8 cellular contexts compared by ENCODE assay signal in the genomic region with DNA sequence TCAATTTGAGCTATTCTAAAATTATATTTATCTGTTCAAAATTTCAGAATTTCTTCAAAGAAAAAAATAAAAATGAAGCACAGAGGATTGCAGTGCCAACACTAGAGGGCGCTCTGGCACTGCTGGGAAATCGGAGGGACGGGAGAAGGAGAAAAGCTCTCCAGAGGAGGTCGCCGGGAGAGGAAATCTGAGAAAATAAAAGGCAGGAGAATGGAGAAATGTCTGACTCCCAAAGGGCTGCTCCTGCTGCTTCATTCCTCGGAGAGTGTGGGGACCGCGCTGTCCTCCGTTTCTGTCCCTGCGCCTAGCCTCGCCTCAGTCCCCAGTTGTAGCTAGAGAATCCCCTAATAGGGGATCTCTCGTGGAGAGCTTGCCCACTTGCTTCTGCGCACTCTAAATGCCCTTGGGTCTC. TPM values are rescaled to one million over a fixed set of nuclear protein-coding genes. Genes with fewer than 3 reads are reported as not detected.
A peak's percentile ranks its signal among the peaks of the same experiment; 100 is the strongest.
DNase-seq lines count a peak whose midpoint lies in the region; ATAC-seq and TF ChIP-seq lines count a peak whose summit lies in the region.

No MANE protein-coding gene starts in this region.

- no peaks in the 10 kb centered on the region for H3K9me3 ChIP-seq in CD8-positive, alpha-beta T cell (ENCODE audit: low read length)
- no peaks in the 10 kb centered on the region for H3K9me3 ChIP-seq in Panc1 (ENCODE audit: control insufficient read depth, insufficient read depth, low read depth, low read length)
- no peaks in the 10 kb centered on the region for H3K9me3 ChIP-seq in thyroid gland

- WGBS in thyroid gland, 2 donors = 8 to 12% methylated on average over 13 of the region's 13 CpGs

- POLR2A ChIA-PET in CD8-positive, alpha-beta T cell (lab: Charles Lee) = no interaction called here
- POLR2A ChIA-PET in Panc1 (lab: Charles Lee) = no interaction called here

- no peaks in the 10 kb centered on the region for H3K36me3 Mint-ChIP-seq in CD8-positive, alpha-beta T cell
- H3K36me3 Mint-ChIP-seq in activated T-helper 2 cell treated with anti-CD3 and anti-CD28 coated beads, Interferon-gamma antibody, Interleukin-2, Interleukin-4, amounts not matched to agents 10 μg/mL and 5 μg/mL and 100 μg/mL, durations not matched to agents 14 hours and 24 hours and 36 hours (ENCODE audit: low read depth) = no peaks in the 10 kb centered on the region

- H3K4me3 ChIP-seq in CD8-positive, alpha-beta T cell (ENCODE audit: low read depth, low read length) = no peak overlapping the region
- H3K4me3 ChIP-seq in Panc1 (ENCODE audit: low read depth in 2 of 2, low read length in 2 of 2) (peak overlapping the region in 1 of 2 experiments; percentile 24; a peak in 2 of 4 replicates), thyroid gland (replicated peaks in 1 of 3) (no peak overlapping the region)

- H3K9me3 Mint-ChIP-seq in CD8-positive, alpha-beta T cell = no peaks in the 10 kb centered on the region
- no peaks in the 10 kb centered on the region for H3K9me3 Mint-ChIP-seq in activated T-helper 2 cell treated with anti-CD3 and anti-CD28 coated beads, Interferon-gamma antibody, Interleukin-2, Interleukin-4, amounts not matched to agents 10 μg/mL and 5 μg/mL and 100 μg/mL, durations not matched to agents 14 hours and 24 hours and 36 hours

- H3K4me1 ChIP-seq in CD8-positive, alpha-beta T cell (ENCODE audit: insufficient read depth, low read length) = no peaks in the 10 kb centered on the region
- H3K4me1 ChIP-seq in Panc1 (ENCODE audit: control insufficient read depth, insufficient read depth, low read length) = 0 out of 2 replicates have a peak, but pooled peaks cover 3% of the 10 kb centered on the region
- H3K4me1 ChIP-seq in thyroid gland = no peaks in the 10 kb centered on the region

- no peak overlapping the region for H3K27ac Mint-ChIP-seq in CD8-positive, alpha-beta T cell
- no peak overlapping the region for H3K27ac Mint-ChIP-seq in activated T-helper 2 cell treated with anti-CD3 and anti-CD28 coated beads, Interferon-gamma antibody, Interleukin-2, Interleukin-4, amounts not matched to agents 10 μg/mL and 5 μg/mL and 100 μg/mL, durations not matched to agents 14 hours and 24 hours and 36 hours

- no TSS peak for BruUV-seq in Panc1 (replicated peaks; lab: Mats Ljungman, UMichigan)

- peak; percentile 6 to 61 (median 42) for DNase-seq in CD8-positive, alpha-beta T cell
- DNase-seq in HUDEP-2 (lab: John Stamatoyannopoulos, UW; ENCODE audit: unreplicated experiment in 76 of 76) (peak in 45 of 76 experiments; percentile 2 to 49 (median 20)), Panc1 (ENCODE audit: low read depth, low spot score) (no peak), foreskin melanocyte (peak; percentile 44), nucleus accumbens (lab: John Stamatoyannopoulos, UW) (peak in 49 of 56 donors; percentile 2 to 79 (median 34)), thyroid gland (peak; percentile 57 to 71)
- DNase-seq in activated T-helper 2 cell treated with anti-CD3 and anti-CD28 coated beads, Interferon-gamma antibody, Interleukin-2, Interleukin-4, amounts not matched to agents 10 μg/mL and 5 μg/mL and 100 μg/mL, durations not matched to agents 14 hours and 24 hours and 36 hours (ENCODE audit: low spot score) = peak; percentile 21

- no peaks in the 10 kb centered on the region for H3K27me3 ChIP-seq in CD8-positive, alpha-beta T cell (ENCODE audit: insufficient read depth, low read length)
- peaks cover 43% of the 10 kb centered on the region for H3K27me3 ChIP-seq in Panc1 (ENCODE audit: control insufficient read depth, insufficient read depth, low read length)
- H3K27me3 ChIP-seq in thyroid gland = no peaks in the 10 kb centered on the region

- intact Hi-C loops in CD8-positive, alpha-beta T cell (cut with DNase I, micrococcal nuclease) = loop anchor here (1.0 to 10.0 kb wide), 7 partner anchors 86 to 1060 kb away; partner anchors contain the start of gene BHMT (in 1 of the 2)
- intact Hi-C loops in Panc1 (cut with micrococcal nuclease; ENCODE audit: unreplicated experiment) = loop anchor here (1.0 to 10.0 kb wide), 2 partner anchors 108 to 830 kb away; no protein-coding TSS in a partner anchor
- intact Hi-C loops in activated T-helper 2 cell treated with anti-CD3 and anti-CD28 coated beads, Interferon-gamma antibody, Interleukin-2, Interleukin-4, amounts not matched to agents 10 μg/mL and 5 μg/mL and 100 μg/mL, durations not matched to agents 14 hours and 24 hours and 36 hours (cut with micrococcal nuclease) = loop anchor here (1.0 to 10.0 kb wide), 3 partner anchors 108 to 1060 kb away; no protein-coding TSS in a partner anchor
- intact Hi-C loops in thyroid gland (cut with DNase I) = loop anchor here (10.0 kb wide), 1 partner anchor 1060 kb away; no protein-coding TSS in a partner anchor

- CTCF ChIA-PET in CD8-positive, alpha-beta T cell (lab: Charles Lee) = interaction anchor here (0.6 to 7.6 kb wide), 31 partner anchors 9 to 448 kb away, joined by 3 to 70 read pairs (median 4); partner anchors contain the start of gene ARSB
- CTCF ChIA-PET in Panc1 (lab: Charles Lee) = interaction anchor here (0.5 to 2.2 kb wide), 12 partner anchors 10 to 444 kb away, joined by 3 to 94 read pairs (median 4); no protein-coding TSS in a partner anchor

- H3K4me3 Mint-ChIP-seq in CD8-positive, alpha-beta T cell = peak overlapping the region; percentile 45
- H3K4me3 Mint-ChIP-seq in activated T-helper 2 cell treated with anti-CD3 and anti-CD28 coated beads, Interferon-gamma antibody, Interleukin-2, Interleukin-4, amounts not matched to agents 10 μg/mL and 5 μg/mL and 100 μg/mL, durations not matched to agents 14 hours and 24 hours and 36 hours (ENCODE audit: low read depth) = no peak overlapping the region

- H3K27ac ChIP-seq in CD8-positive, alpha-beta T cell (ENCODE audit: low read depth, low read length) = no peak overlapping the region
- H3K27ac ChIP-seq in Panc1 (ENCODE audit: low read length) (no peak overlapping the region), thyroid gland (no peak overlapping the region)

- TF ChIP-seq CTCF in CD8-positive, alpha-beta T cell (IDR thresholded peaks at IDR 0.05) = peak; percentile 95
- TF ChIP-seq CTCF in Panc1 (IDR thresholded peaks at IDR 0.05) (peak; percentile 97), thyroid gland (IDR thresholded peaks at IDR 0.05) (peak; percentile 79 to 96 (median 92))

- peaks cover 11% of the 10 kb centered on the region for H3K4me1 Mint-ChIP-seq in CD8-positive, alpha-beta T cell (ENCODE audit: low read depth)
- peaks cover 13% of the 10 kb centered on the region for H3K4me1 Mint-ChIP-seq in activated T-helper 2 cell treated with anti-CD3 and anti-CD28 coated beads, Interferon-gamma antibody, Interleukin-2, Interleukin-4, amounts not matched to agents 10 μg/mL and 5 μg/mL and 100 μg/mL, durations not matched to agents 14 hours and 24 hours and 36 hours (ENCODE audit: low read depth)

- H3K36me3 ChIP-seq in CD8-positive, alpha-beta T cell (ENCODE audit: insufficient read depth, low read length) = no peaks in the 10 kb centered on the region
- H3K36me3 ChIP-seq in Panc1 (ENCODE audit: control insufficient read depth, insufficient read depth, low read length) (no peaks in the 10 kb centered on the region), thyroid gland (no peaks in the 10 kb centered on the region)

- ATAC-seq in CD8-positive, alpha-beta T cell = no peak
- peak; percentile 76 for ATAC-seq in Panc1
- no peak for ATAC-seq in GM18505 (IDR thresholded peaks at IDR 0.05; ENCODE audit: unreplicated experiment)

- TF ChIP-seq POLR2A in thyroid gland (IDR thresholded peaks at IDR 0.05) (no peak), GM18505 (IDR thresholded peaks at IDR 0.05; ENCODE audit: borderline replicate concordance, extremely low read depth, insufficient read depth, insufficient read length) (no peak)

- H3K27me3 Mint-ChIP-seq in CD8-positive, alpha-beta T cell (ENCODE audit: low read depth) = peaks cover 50% of the 10 kb centered on the region
- peaks cover 52% of the 10 kb centered on the region for H3K27me3 Mint-ChIP-seq in activated T-helper 2 cell treated with anti-CD3 and anti-CD28 coated beads, Interferon-gamma antibody, Interleukin-2, Interleukin-4, amounts not matched to agents 10 μg/mL and 5 μg/mL and 100 μg/mL, durations not matched to agents 14 hours and 24 hours and 36 hours (ENCODE audit: low read depth)

- in situ Hi-C loops in Panc1 (cut with HindIII; ENCODE audit: low pct_unique_long_range_greater_than_20kb, low sequenced_read_pairs) = no loop called here

RNA-seq across cellular contexts. Expression of gene ARSB, which starts 40.0 kb away (rescaled TPM):
- 1 to 10 TPM; 4.6 to 4.8 TPM for total RNA-seq in CD8-positive, alpha-beta T cell
- total RNA-seq in Panc1 (2021; ENCODE audit: unreplicated experiment) (18.1 TPM), thyroid gland (10 to 100 TPM; 10.0 to 17.4 (median 13.9) TPM)
- 8.8 TPM for polyA plus RNA-seq in Panc1 (2012; ENCODE audit: insufficient read length)
- total RNA-seq in activated T-helper 2 cell treated with anti-CD3 and anti-CD28 coated beads, Interferon-gamma antibody, Interleukin-2, Interleukin-4, amounts not matched to agents 10 μg/mL and 5 μg/mL and 100 μg/mL, durations not matched to agents 14 hours and 24 hours and 36 hours = 19.0 and 19.6 TPM in 2 replicates

RNA-seq across cellular contexts. Expression of gene DMGDH, which starts 44.4 kb away (rescaled TPM):
- total RNA-seq in CD8-positive, alpha-beta T cell = under 1 TPM in 1 of 2 experiments, not detected in 1; 0.90 TPM
- total RNA-seq in Panc1 (2021; ENCODE audit: unreplicated experiment) (0.54 TPM), thyroid gland (10 to 100 TPM in 2 of 4 donors, 1 to 10 TPM in 2; 7.0 to 15.9 (median 10.4) TPM)
- 0.44 TPM for polyA plus RNA-seq in Panc1 (2012; ENCODE audit: insufficient read length)
- total RNA-seq in activated T-helper 2 cell treated with anti-CD3 and anti-CD28 coated beads, Interferon-gamma antibody, Interleukin-2, Interleukin-4, amounts not matched to agents 10 μg/mL and 5 μg/mL and 100 μg/mL, durations not matched to agents 14 hours and 24 hours and 36 hours = 0.37 and 0.41 TPM in 2 replicates

RNA-seq across cellular contexts. Expression of gene BHMT2, which starts 44.5 kb away (rescaled TPM):
- total RNA-seq in CD8-positive, alpha-beta T cell = not detected
- total RNA-seq in Panc1 (2021; ENCODE audit: unreplicated experiment) (not detected), thyroid gland (100 to 1,000 TPM in 1 of 4 donors, 10 to 100 TPM in 3; 46.1 to 126 (median 65.4) TPM)
- polyA plus RNA-seq in Panc1 (2012; ENCODE audit: insufficient read length) = not detected
- total RNA-seq in activated T-helper 2 cell treated with anti-CD3 and anti-CD28 coated beads, Interferon-gamma antibody, Interleukin-2, Interleukin-4, amounts not matched to agents 10 μg/mL and 5 μg/mL and 100 μg/mL, durations not matched to agents 14 hours and 24 hours and 36 hours = not detected in 2 replicates

Comparison
In these comparisons a context has a peak if more than half of its experiments do, and no peak if none do; other contexts are left out.
1. RNA of gene BHMT2, which starts 44.5 kb away (total RNA-seq): 46.1 to 126 TPM in thyroid gland; not detected in CD8-positive, alpha-beta T cell, not detected in Panc1 (single experiment) and not detected in activated T-helper 2 cell treated with anti-CD3 and anti-CD28 coated beads, Interferon-gamma antibody, Interleukin-2, Interleukin-4, amounts not matched to agents 10 μg/mL and 5 μg/mL and 100 μg/mL, durations not matched to agents 14 hours and 24 hours and 36 hours; every median in the first group is over 10 times any median in the second.
2. Peak in every context shown above with its lines, with median percentiles within 50 percentile points of each other: CTCF ChIP-seq.